19 cellular contexts compared by ENCODE assay signal in the genomic region with DNA sequence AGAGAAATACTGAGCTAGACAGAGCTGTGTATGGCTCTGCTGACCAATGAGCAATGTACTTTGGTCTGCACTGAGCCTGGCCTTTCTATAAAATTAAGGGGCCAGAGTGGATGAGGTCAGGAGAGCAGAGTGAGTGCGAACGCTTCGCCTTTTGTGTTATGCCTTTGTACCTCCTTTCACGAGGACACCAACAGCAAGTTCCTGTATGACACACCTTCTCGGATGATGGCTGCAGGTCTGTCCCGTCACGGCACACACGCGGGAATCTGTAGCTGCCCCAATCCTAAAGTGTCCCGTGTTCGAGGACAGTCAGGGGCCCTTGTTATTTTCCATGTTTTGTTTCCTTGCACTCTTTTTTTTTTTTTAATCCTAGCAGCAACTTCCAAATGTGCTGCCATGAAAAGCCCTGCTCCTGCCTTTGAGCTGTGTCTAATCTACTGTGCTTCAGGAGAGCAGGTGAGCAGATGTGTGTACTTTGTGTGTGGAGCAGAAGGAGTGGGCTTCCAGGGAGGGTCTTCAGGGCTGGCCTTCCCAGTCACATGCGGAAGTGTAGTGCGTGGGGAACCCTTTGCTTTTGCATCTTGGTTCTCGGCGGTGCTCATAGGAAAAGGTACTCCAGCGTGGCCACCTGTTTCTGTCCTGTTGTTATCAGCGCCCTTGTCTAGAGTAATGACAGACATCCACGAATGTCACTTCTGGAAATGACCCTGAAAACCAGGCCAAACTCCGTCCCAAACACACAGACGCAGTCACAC.
"Had no signal": no experiment of that assay in that cellular context is flagged by ENCODE, and none has a peak within 500 bp of the region (broad histone marks: within the 10 kb centered on the region; RNA-seq: fewer than 3 reads in every experiment).

No MANE protein-coding gene starts in this region.

- H3K27me3 ChIP-seq: adrenal gland had no signal

- H3K4me3 ChIP-seq: adrenal gland, SJSA1 had no signal

- H3K27ac ChIP-seq: adrenal gland, parathyroid adenoma, SJSA1 had no signal

- H3K4me3 Mint-ChIP-seq: activated naive CD4-positive, alpha-beta T cell treated with anti-CD3 and anti-CD28 coated beads, Interleukin-2, amount 10 ng/mL, durations not matched to agents 7 days and 5 days; activated T-helper 17 cell treated with anti-CD3 and anti-CD28 coated beads, Interleukin-2, amount 50 U/mL, for 72 hours; central memory CD8-positive, alpha-beta T cell; immature natural killer cell; type B pancreatic cell had no signal

- H3K36me3 Mint-ChIP-seq: activated naive CD4-positive, alpha-beta T cell treated with anti-CD3 and anti-CD28 coated beads, Interleukin-2, amount 10 ng/mL, durations not matched to agents 7 days and 5 days; immature natural killer cell; type B pancreatic cell had no signal

- H3K9me3 ChIP-seq: adrenal gland, SJSA1 had no signal

- H3K4me1 Mint-ChIP-seq: activated naive CD4-positive, alpha-beta T cell treated with anti-CD3 and anti-CD28 coated beads, Interleukin-2, amount 10 ng/mL, durations not matched to agents 7 days and 5 days; activated T-helper 17 cell treated with anti-CD3 and anti-CD28 coated beads, Interleukin-2, amount 50 U/mL, for 72 hours; central memory CD8-positive, alpha-beta T cell; immature natural killer cell had no signal

- H3K9me3 Mint-ChIP-seq: activated naive CD4-positive, alpha-beta T cell treated with anti-CD3 and anti-CD28 coated beads, Interleukin-2, amount 10 ng/mL, durations not matched to agents 7 days and 5 days; activated T-helper 17 cell treated with anti-CD3 and anti-CD28 coated beads, Interleukin-2, amount 50 U/mL, for 72 hours; central memory CD8-positive, alpha-beta T cell; immature natural killer cell; type B pancreatic cell had no signal

- ATAC-seq: activated T-helper 17 cell treated with anti-CD3 and anti-CD28 coated beads, Interleukin-2, amount 50 U/mL, for 72 hours had no signal

- H3K4me1 ChIP-seq: adrenal gland, SJSA1 had no signal

- DNase-seq: activated CD4-positive, alpha-beta T cell treated with anti-CD3 and anti-CD28 coated beads, Interleukin-2, amount 50 U/mL, for 1 hour; activated CD4-positive, CD25-positive, alpha-beta regulatory T cell; activated CD8-positive, alpha-beta memory T cell treated with anti-CD3 and anti-CD28 coated beads for 24 hours; activated naive CD4-positive, alpha-beta T cell treated with anti-CD3 and anti-CD28 coated beads, Interleukin-2, amount 10 ng/mL, durations not matched to agents 7 days and 5 days; activated T-cell treated with anti-CD3 and anti-CD28 coated beads for 4 hours; cortex of kidney; effector CD4-positive, alpha-beta T cell; foreskin fibroblast; immature natural killer cell; mesendoderm; stimulated activated CD4-positive, alpha-beta T cell treated with anti-CD3 and anti-CD28 coated beads, Interleukin-15, amount 100 ng/mL, for 24 hours; stimulated activated CD4-positive, alpha-beta T cell treated with anti-CD3 and anti-CD28 coated beads, Interleukin-4, amount 100 ng/mL, for 1 hour; stimulated activated naive CD4-positive, alpha-beta T cell had no signal

- H3K27ac Mint-ChIP-seq: activated naive CD4-positive, alpha-beta T cell treated with anti-CD3 and anti-CD28 coated beads, Interleukin-2, amount 10 ng/mL, durations not matched to agents 7 days and 5 days; activated T-helper 17 cell treated with anti-CD3 and anti-CD28 coated beads, Interleukin-2, amount 50 U/mL, for 72 hours; immature natural killer cell; type B pancreatic cell had no signal

- H3K36me3 ChIP-seq: adrenal gland, SJSA1 had no signal

- H3K9ac ChIP-seq: parathyroid adenoma had no signal
